Comparison of ENCODE assay signal across 9 cellular contexts in the genomic region with DNA sequence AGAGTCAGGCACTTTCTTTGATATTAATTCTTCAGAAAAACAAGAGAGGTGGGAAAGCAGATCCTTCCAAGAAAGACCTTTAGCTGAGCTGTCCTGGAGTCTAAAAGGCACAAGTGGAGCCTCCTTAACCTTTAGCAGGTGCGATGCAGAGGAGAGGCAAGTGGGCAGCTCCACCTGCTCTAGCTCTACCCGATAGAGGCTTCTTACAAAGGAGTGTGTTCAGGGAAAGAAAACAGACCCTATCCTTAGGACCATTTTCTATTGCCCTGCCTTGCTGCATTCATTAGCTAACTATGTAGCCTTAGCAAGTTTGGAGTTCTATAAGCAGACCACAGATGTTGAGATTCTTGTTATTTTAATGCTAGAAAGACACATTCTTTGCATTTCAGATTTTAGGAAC.
"Had no signal": no experiment of that assay in that cellular context is flagged by ENCODE, and none has a peak within 500 bp of the region (broad histone marks: within the 10 kb centered on the region; RNA-seq: fewer than 3 reads in every experiment).

No MANE protein-coding gene starts in this region.

- H3K36me3 ChIP-seq: HAP-1 had no signal

- ATAC-seq: HCT116, K562 had no signal

- H3K27ac Mint-ChIP-seq: HFFc6 had no signal

- H2AFZ ChIP-seq: GM23248 had no signal

- H3K4me3 Mint-ChIP-seq: HFFc6 had no signal

- DNase-seq: GM23248, H7, HFFc6, IMR-90 had no signal

- H3K4me3 ChIP-seq: GM23248, HAP-1, K562 had no signal

- H3K9me3 Mint-ChIP-seq: HFFc6 had no signal

- H3K9ac ChIP-seq: GM23248 had no signal

- H3K4me1 ChIP-seq: HAP-1 had no signal

- H3K27ac ChIP-seq: GM23248, HL-60 had no signal

- FAIRE-seq: H1, K562 had no signal

- H3K9me3 ChIP-seq: HAP-1 had no signal
